Comparison of ENCODE assay signal across 1 cellular context in the genomic region with DNA sequence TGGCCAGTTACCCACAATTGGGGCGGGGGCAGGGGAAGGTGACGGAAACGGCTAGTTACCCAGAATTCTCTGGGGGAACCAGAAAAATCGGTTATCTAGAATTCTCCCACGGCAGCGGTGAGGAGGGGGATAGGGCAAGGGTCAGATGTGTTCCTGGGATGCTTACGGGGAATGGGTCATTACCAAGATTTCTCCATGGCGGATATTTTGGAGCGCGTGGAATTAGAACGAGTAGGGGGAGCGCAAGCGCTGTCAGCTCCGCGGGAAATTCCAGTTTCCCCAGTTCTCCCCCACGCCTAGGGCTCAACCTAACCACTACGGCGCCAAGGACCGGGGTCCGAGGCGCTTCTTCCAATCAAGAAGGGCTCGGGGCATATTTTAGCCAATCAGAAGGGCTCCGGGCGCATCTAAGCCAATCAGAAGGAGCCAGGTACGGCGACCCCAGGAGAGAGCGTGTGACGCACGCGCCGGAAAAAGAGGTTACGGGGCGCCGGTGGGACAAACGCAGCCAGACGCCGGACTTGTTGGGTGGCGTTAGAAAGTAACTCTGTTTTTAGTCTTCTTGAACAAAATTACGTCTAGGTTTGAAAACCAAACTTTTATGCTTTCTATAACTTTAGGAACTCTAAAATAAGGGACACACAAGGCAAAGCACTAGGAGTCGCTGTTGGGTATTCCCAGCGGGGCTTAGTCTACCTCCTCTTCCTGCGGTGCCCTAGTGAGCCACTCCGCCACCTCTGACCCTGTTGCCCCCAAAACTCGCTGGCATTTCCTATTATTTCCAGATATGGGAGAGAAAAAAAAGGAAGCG.
TF ChIP-seq lines count a peak whose summit lies in the region.

A gene with protein sequence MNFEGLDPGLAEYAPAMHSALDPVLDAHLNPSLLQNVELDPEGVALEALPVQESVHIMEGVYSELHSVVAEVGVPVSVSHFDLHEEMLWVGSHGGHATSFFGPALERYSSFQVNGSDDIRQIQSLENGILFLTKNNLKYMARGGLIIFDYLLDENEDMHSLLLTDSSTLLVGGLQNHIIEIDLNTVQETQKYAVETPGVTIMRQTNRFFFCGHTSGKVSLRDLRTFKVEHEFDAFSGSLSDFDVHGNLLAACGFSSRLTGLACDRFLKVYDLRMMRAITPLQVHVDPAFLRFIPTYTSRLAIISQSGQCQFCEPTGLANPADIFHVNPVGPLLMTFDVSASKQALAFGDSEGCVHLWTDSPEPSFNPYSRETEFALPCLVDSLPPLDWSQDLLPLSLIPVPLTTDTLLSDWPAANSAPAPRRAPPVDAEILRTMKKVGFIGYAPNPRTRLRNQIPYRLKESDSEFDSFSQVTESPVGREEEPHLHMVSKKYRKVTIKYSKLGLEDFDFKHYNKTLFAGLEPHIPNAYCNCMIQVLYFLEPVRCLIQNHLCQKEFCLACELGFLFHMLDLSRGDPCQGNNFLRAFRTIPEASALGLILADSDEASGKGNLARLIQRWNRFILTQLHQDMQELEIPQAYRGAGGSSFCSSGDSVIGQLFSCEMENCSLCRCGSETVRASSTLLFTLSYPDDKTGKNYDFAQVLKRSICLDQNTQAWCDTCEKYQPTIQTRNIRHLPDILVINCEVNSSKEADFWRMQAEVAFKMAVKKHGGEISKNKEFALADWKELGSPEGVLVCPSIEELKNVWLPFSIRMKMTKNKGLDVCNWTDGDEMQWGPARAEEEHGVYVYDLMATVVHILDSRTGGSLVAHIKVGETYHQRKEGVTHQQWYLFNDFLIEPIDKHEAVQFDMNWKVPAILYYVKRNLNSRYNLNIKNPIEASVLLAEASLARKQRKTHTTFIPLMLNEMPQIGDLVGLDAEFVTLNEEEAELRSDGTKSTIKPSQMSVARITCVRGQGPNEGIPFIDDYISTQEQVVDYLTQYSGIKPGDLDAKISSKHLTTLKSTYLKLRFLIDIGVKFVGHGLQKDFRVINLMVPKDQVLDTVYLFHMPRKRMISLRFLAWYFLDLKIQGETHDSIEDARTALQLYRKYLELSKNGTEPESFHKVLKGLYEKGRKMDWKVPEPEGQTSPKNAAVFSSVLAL (minus strand): TSS at position 322 of the 811 bp plus-strand sequence. CDS start 906 bp downstream, outside the sequence.

TF ChIP-seq in HepG2, 621 proteins besides CTCF, POLR2A, EP300 and RAD21 (continued from another document and continues in another):
- TF ChIP-seq, protein P1, sequence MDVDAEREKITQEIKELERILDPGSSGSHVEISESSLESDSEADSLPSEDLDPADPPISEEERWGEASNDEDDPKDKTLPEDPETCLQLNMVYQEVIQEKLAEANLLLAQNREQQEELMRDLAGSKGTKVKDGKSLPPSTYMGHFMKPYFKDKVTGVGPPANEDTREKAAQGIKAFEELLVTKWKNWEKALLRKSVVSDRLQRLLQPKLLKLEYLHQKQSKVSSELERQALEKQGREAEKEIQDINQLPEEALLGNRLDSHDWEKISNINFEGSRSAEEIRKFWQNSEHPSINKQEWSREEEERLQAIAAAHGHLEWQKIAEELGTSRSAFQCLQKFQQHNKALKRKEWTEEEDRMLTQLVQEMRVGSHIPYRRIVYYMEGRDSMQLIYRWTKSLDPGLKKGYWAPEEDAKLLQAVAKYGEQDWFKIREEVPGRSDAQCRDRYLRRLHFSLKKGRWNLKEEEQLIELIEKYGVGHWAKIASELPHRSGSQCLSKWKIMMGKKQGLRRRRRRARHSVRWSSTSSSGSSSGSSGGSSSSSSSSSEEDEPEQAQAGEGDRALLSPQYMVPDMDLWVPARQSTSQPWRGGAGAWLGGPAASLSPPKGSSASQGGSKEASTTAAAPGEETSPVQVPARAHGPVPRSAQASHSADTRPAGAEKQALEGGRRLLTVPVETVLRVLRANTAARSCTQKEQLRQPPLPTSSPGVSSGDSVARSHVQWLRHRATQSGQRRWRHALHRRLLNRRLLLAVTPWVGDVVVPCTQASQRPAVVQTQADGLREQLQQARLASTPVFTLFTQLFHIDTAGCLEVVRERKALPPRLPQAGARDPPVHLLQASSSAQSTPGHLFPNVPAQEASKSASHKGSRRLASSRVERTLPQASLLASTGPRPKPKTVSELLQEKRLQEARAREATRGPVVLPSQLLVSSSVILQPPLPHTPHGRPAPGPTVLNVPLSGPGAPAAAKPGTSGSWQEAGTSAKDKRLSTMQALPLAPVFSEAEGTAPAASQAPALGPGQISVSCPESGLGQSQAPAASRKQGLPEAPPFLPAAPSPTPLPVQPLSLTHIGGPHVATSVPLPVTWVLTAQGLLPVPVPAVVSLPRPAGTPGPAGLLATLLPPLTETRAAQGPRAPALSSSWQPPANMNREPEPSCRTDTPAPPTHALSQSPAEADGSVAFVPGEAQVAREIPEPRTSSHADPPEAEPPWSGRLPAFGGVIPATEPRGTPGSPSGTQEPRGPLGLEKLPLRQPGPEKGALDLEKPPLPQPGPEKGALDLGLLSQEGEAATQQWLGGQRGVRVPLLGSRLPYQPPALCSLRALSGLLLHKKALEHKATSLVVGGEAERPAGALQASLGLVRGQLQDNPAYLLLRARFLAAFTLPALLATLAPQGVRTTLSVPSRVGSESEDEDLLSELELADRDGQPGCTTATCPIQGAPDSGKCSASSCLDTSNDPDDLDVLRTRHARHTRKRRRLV (CRISPR knock-in tag; IDR thresholded peaks at IDR 0.05), result peak; percentile 75
- TF ChIP-seq MYNN (CRISPR knock-in tag; IDR thresholded peaks at IDR 0.05; ENCODE audit: low read depth) (no peak), ZNF24 (IDR thresholded peaks at IDR 0.05) (no peak), HES4 (CRISPR knock-in tag; IDR thresholded peaks at IDR 0.05; ENCODE audit: borderline replicate concordance) (no peak), ZNF607 (CRISPR knock-in tag; IDR thresholded peaks at IDR 0.05; ENCODE audit: borderline replicate concordance) (no peak), SP2 (CRISPR knock-in tag; IDR thresholded peaks at IDR 0.05) (peak; percentile 86), TSC22D2 (CRISPR knock-in tag; IDR thresholded peaks at IDR 0.05; ENCODE audit: borderline replicate concordance) (no peak), CREM (IDR thresholded peaks at IDR 0.05) (peak; percentile 94), CREM (CRISPR knock-in tag; IDR thresholded peaks at IDR 0.05) (no peak), ZNF788 (CRISPR knock-in tag; IDR thresholded peaks at IDR 0.05; ENCODE audit: borderline replicate concordance) (peak; percentile 48; the same call in 1 of the 2 replicates), BHLHE40 (IDR thresholded peaks at IDR 0.05; ENCODE audit: low read length) (no peak), ZNF724P (CRISPR knock-in tag; IDR thresholded peaks at IDR 0.05; ENCODE audit: borderline replicate concordance) (no peak), MED8 (CRISPR knock-in tag; IDR thresholded peaks at IDR 0.05; ENCODE audit: insufficient replicate concordance) (no peak), ARHGAP35 (CRISPR knock-in tag; IDR thresholded peaks at IDR 0.05; ENCODE audit: borderline replicate concordance) (no peak), SP4 (CRISPR knock-in tag; IDR thresholded peaks at IDR 0.05) (0 out of 2 replicates have a peak, but pooled peaks have one; percentile 13), SRY (CRISPR knock-in tag; IDR thresholded peaks at IDR 0.05) (no peak), ZNF180 (CRISPR knock-in tag; IDR thresholded peaks at IDR 0.05; ENCODE audit: borderline replicate concordance, low read depth) (no peak)
- TF ChIP-seq, protein P2, sequence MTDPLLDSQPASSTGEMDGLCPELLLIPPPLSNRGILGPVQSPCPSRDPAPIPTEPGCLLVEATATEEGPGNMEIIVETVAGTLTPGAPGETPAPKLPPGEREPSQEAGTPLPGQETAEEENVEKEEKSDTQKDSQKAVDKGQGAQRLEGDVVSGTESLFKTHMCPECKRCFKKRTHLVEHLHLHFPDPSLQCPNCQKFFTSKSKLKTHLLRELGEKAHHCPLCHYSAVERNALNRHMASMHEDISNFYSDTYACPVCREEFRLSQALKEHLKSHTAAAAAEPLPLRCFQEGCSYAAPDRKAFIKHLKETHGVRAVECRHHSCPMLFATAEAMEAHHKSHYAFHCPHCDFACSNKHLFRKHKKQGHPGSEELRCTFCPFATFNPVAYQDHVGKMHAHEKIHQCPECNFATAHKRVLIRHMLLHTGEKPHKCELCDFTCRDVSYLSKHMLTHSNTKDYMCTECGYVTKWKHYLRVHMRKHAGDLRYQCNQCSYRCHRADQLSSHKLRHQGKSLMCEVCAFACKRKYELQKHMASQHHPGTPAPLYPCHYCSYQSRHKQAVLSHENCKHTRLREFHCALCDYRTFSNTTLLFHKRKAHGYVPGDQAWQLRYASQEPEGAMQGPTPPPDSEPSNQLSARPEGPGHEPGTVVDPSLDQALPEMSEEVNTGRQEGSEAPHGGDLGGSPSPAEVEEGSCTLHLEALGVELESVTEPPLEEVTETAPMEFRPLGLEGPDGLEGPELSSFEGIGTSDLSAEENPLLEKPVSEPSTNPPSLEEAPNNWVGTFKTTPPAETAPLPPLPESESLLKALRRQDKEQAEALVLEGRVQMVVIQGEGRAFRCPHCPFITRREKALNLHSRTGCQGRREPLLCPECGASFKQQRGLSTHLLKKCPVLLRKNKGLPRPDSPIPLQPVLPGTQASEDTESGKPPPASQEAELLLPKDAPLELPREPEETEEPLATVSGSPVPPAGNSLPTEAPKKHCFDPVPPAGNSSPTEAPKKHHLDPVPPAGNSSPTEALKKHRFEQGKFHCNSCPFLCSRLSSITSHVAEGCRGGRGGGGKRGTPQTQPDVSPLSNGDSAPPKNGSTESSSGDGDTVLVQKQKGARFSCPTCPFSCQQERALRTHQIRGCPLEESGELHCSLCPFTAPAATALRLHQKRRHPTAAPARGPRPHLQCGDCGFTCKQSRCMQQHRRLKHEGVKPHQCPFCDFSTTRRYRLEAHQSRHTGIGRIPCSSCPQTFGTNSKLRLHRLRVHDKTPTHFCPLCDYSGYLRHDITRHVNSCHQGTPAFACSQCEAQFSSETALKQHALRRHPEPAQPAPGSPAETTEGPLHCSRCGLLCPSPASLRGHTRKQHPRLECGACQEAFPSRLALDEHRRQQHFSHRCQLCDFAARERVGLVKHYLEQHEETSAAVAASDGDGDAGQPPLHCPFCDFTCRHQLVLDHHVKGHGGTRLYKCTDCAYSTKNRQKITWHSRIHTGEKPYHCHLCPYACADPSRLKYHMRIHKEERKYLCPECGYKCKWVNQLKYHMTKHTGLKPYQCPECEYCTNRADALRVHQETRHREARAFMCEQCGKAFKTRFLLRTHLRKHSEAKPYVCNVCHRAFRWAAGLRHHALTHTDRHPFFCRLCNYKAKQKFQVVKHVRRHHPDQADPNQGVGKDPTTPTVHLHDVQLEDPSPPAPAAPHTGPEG (CRISPR knock-in tag; IDR thresholded peaks at IDR 0.05), result no peak
- TF ChIP-seq, protein P3, sequence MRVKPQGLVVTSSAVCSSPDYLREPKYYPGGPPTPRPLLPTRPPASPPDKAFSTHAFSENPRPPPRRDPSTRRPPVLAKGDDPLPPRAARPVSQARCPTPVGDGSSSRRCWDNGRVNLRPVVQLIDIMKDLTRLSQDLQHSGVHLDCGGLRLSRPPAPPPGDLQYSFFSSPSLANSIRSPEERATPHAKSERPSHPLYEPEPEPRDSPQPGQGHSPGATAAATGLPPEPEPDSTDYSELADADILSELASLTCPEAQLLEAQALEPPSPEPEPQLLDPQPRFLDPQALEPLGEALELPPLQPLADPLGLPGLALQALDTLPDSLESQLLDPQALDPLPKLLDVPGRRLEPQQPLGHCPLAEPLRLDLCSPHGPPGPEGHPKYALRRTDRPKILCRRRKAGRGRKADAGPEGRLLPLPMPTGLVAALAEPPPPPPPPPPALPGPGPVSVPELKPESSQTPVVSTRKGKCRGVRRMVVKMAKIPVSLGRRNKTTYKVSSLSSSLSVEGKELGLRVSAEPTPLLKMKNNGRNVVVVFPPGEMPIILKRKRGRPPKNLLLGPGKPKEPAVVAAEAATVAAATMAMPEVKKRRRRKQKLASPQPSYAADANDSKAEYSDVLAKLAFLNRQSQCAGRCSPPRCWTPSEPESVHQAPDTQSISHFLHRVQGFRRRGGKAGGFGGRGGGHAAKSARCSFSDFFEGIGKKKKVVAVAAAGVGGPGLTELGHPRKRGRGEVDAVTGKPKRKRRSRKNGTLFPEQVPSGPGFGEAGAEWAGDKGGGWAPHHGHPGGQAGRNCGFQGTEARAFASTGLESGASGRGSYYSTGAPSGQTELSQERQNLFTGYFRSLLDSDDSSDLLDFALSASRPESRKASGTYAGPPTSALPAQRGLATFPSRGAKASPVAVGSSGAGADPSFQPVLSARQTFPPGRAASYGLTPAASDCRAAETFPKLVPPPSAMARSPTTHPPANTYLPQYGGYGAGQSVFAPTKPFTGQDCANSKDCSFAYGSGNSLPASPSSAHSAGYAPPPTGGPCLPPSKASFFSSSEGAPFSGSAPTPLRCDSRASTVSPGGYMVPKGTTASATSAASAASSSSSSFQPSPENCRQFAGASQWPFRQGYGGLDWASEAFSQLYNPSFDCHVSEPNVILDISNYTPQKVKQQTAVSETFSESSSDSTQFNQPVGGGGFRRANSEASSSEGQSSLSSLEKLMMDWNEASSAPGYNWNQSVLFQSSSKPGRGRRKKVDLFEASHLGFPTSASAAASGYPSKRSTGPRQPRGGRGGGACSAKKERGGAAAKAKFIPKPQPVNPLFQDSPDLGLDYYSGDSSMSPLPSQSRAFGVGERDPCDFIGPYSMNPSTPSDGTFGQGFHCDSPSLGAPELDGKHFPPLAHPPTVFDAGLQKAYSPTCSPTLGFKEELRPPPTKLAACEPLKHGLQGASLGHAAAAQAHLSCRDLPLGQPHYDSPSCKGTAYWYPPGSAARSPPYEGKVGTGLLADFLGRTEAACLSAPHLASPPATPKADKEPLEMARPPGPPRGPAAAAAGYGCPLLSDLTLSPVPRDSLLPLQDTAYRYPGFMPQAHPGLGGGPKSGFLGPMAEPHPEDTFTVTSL (CRISPR knock-in tag; IDR thresholded peaks at IDR 0.05; ENCODE audit: borderline replicate concordance), result no peak
- TF ChIP-seq, protein P4, sequence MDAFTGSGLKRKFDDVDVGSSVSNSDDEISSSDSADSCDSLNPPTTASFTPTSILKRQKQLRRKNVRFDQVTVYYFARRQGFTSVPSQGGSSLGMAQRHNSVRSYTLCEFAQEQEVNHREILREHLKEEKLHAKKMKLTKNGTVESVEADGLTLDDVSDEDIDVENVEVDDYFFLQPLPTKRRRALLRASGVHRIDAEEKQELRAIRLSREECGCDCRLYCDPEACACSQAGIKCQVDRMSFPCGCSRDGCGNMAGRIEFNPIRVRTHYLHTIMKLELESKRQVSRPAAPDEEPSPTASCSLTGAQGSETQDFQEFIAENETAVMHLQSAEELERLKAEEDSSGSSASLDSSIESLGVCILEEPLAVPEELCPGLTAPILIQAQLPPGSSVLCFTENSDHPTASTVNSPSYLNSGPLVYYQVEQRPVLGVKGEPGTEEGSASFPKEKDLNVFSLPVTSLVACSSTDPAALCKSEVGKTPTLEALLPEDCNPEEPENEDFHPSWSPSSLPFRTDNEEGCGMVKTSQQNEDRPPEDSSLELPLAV (CRISPR knock-in tag; conservative IDR thresholded peaks at IDR 0.05; ENCODE audit: low read depth), result no peak
- TF ChIP-seq, protein P5, sequence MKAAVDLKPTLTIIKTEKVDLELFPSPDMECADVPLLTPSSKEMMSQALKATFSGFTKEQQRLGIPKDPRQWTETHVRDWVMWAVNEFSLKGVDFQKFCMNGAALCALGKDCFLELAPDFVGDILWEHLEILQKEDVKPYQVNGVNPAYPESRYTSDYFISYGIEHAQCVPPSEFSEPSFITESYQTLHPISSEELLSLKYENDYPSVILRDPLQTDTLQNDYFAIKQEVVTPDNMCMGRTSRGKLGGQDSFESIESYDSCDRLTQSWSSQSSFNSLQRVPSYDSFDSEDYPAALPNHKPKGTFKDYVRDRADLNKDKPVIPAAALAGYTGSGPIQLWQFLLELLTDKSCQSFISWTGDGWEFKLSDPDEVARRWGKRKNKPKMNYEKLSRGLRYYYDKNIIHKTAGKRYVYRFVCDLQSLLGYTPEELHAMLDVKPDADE (CRISPR knock-in tag; IDR thresholded peaks at IDR 0.05), result no peak
- TF ChIP-seq, protein P6, sequence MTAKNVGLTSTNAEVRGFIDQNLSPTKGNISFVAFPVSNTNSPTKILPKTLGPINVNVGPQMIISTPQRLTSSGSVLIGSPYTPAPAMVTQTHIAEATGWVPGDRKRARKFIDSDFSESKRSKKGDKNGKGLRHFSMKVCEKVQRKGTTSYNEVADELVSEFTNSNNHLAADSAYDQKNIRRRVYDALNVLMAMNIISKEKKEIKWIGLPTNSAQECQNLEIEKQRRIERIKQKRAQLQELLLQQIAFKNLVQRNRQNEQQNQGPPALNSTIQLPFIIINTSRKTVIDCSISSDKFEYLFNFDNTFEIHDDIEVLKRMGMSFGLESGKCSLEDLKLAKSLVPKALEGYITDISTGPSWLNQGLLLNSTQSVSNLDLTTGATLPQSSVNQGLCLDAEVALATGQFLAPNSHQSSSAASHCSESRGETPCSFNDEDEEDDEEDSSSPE (CRISPR knock-in tag; IDR thresholded peaks at IDR 0.05), result peak; percentile 71
